Comparison of ENCODE assay signal across 8 cellular contexts in genomic region chr2:171158790-171159325, GRCh38. TPM values are rescaled to one million over a fixed set of nuclear protein-coding genes. Genes with fewer than 3 reads are reported as not detected.
A peak's percentile ranks its signal among the peaks of the same experiment; 100 is the strongest.
DNase-seq lines count a peak whose midpoint lies in the region; ATAC-seq and TF ChIP-seq lines count a peak whose summit lies in the region.

No MANE protein-coding gene starts in this region.

- peaks cover 32% of the 10 kb centered on the region for H3K4me1 ChIP-seq in adipocyte (ENCODE audit: control insufficient read depth, insufficient read depth, low read length)
- peaks cover 0 to 40% (median 2%) of the 10 kb centered on the region in 4 donors for H3K4me1 ChIP-seq in right lobe of liver

- peak overlapping the region; percentile 94 for H3K9ac ChIP-seq in adipocyte (ENCODE audit: low read length)

- intact Hi-C loops in right lobe of liver (cut with DNase I): loop anchor here in 1 of 2 donors (5.0 kb wide), 1 partner anchor 187 kb away; no protein-coding TSS in a partner anchor

- H3K27ac ChIP-seq in right lobe of liver: peak overlapping the region in 1 of 3 donors; percentile 88

- H3K9me3 Mint-ChIP-seq in type B pancreatic cell: no peaks in the 10 kb centered on the region

- H3K4me1 Mint-ChIP-seq in type B pancreatic cell (ENCODE audit: unreplicated experiment): peaks cover 35% of the 10 kb centered on the region

- peak overlapping the region; percentile 100 for H3K4me3 Mint-ChIP-seq in type B pancreatic cell

- H3K9me3 ChIP-seq in adipocyte (ENCODE audit: control insufficient read depth, low read length) (no peaks in the 10 kb centered on the region), right lobe of liver (no peaks in the 10 kb centered on the region)

- peak overlapping the region; percentile 95 for H3K27ac Mint-ChIP-seq in type B pancreatic cell

- H3K4me3 ChIP-seq in adipocyte (ENCODE audit: low read length) (peak overlapping the region; percentile 91), right lobe of liver (peak overlapping the region; percentile 71 to 76 (median 76))

- no peaks in the 10 kb centered on the region for H3K27me3 Mint-ChIP-seq in type B pancreatic cell

- in situ Hi-C loops in KBM-7 (cut with MboI; ENCODE audit: low pct_unique_long_range_greater_than_20kb, low sequenced_read_pairs): no loop called here

- H3K36me3 ChIP-seq in adipocyte (ENCODE audit: control insufficient read depth, insufficient read depth, low read length, severe bottlenecking) (no peaks in the 10 kb centered on the region), right lobe of liver (no peaks in the 10 kb centered on the region)

- peak in 3 of 4 donors; percentile 0 to 4 (median 1) for ATAC-seq in right lobe of liver
- ATAC-seq in HG03432 (IDR thresholded peaks at IDR 0.05; ENCODE audit: unreplicated experiment): no peak
- no peak for ATAC-seq in HG03439 (IDR thresholded peaks at IDR 0.05; ENCODE audit: unreplicated experiment)

- H3K36me3 Mint-ChIP-seq in type B pancreatic cell: no peaks in the 10 kb centered on the region

- TF ChIP-seq CTCF in right lobe of liver (IDR thresholded peaks at IDR 0.05) (no peak), type B pancreatic cell (conservative IDR thresholded peaks at IDR 0.05) (no peak)

- no peaks in the 10 kb centered on the region for H3K27me3 ChIP-seq in adipocyte (replicated peaks; ENCODE audit: control insufficient read depth, insufficient read depth, low read length)
- H3K27me3 ChIP-seq in right lobe of liver: no peaks in the 10 kb centered on the region

- no peak for TF ChIP-seq POLR2A in right lobe of liver (IDR thresholded peaks at IDR 0.05)

- DNase-seq in COLO668 (lab: John Stamatoyannopoulos, UW; ENCODE audit: unreplicated experiment) (peak; percentile 21), KBM-7 (peak; percentile 71), adipocyte (ENCODE audit: low read depth) (no peak), right lobe of liver (no peak), type B pancreatic cell (ENCODE audit: extremely low spot score, unreplicated experiment) (no peak), NCI-H187 (lab: John Stamatoyannopoulos, UW) (no peak)

- 3% methylated on average over 15 of the region's 15 CpGs for WGBS in right lobe of liver (ENCODE audit: insufficient coverage, low coverage, low lambda C conversion rate, missing lambda C conversion rate)

RNA-seq across cellular contexts. Expression of gene TLK1, which starts 1.8 kb away (rescaled TPM):
- total RNA-seq in right lobe of liver (10 to 100 TPM; 18.4 to 40.2 (median 29.0) TPM), type B pancreatic cell (ENCODE audit: low replicate concordance) (54.2 and 58.8 TPM in 2 replicates)

Comparison
In these comparisons a context has a peak if more than half of its experiments do, and no peak if none do; other contexts are left out.
1. DNase-seq: peak in COLO668 (single experiment) and KBM-7 (single experiment); none in adipocyte (single experiment), right lobe of liver (0 of 3), type B pancreatic cell (single experiment) and NCI-H187 (0 of 2).
2. ATAC-seq: peak in right lobe of liver (3 of 4); none in HG03432 (single experiment) and HG03439 (single experiment).